Comparison of ENCODE assay signal across 1 cellular context in the genomic region with DNA sequence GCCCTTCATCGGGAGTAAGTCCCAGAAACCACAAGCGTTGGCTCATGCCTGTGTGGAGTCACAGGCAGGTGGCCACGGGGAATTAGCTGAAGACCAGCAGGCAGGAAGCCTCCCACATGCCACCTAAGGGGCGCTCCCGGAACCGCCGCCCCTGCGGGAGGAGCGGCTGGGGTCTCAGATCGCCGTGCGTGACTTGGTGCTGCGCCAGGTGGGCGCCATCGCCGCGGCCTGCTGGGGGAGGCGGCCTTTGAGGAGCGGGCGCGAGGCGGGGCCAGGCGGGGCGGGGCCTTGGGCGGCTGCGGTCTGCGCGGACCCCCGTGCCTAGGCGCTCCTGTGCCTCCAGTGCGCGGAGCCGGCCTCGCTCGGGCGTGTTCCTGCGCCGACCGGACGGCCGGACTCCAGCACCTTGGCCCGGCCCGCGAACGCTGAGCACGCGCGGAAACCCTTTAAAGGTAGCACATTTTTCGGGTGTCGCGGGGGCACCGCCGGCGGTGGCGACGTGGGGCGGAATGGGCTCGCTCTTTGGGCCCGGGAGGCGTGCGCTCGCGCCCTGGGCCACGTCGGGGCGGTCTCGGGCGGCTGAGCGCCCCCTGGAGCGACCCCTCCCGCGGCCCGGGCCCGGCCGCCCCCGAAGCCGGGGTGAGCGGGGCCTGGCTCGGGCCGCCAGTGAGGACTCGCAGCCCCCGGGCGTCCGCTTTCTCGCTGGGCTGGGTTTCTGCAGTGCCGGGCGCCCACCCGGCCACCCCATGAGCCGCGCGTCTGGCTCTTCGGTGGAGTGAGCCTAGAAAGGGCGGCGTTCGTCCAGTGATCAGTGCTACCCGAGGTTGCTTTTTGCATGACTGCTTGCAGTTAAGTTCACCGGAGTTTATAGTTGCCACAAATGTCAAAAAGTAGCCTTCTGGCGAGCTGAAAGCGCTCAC.
TF ChIP-seq lines count a peak whose summit lies in the region.

No MANE protein-coding gene starts in this region.

TF ChIP-seq in HEK293, 187 proteins besides CTCF, POLR2A, EP300 and RAD21 (continued from another document and continues in another):
- TF ChIP-seq, protein P1, sequence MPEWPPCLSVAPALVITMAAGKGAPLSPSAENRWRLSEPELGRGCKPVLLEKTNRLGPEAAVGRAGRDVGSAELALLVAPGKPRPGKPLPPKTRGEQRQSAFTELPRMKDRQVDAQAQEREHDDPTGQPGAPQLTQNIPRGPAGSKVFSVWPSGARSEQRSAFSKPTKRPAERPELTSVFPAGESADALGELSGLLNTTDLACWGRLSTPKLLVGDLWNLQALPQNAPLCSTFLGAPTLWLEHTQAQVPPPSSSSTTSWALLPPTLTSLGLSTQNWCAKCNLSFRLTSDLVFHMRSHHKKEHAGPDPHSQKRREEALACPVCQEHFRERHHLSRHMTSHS (tag by site-specific recombination; IDR thresholded peaks at IDR 0.05), result no peak
- TF ChIP-seq ZBTB17 (tag by site-specific recombination; IDR thresholded peaks at IDR 0.05) (peak; percentile 67), ZFHX2 (tag by site-specific recombination; conservative IDR thresholded peaks at IDR 0.05) (peak; percentile 75), ZNF214 (tag by site-specific recombination; IDR thresholded peaks at IDR 0.05; ENCODE audit: borderline replicate concordance) (no peak), OSR2 (tag by site-specific recombination; IDR thresholded peaks at IDR 0.05) (peak; percentile 83), ZNF548 (tag by site-specific recombination; IDR thresholded peaks at IDR 0.05) (no peak), ZNF473 (tag by site-specific recombination; IDR thresholded peaks at IDR 0.05) (no peak), SETDB1 (IDR thresholded peaks at IDR 0.05; ENCODE audit: insufficient read length, low read length) (no peak), ZNF394 (tag by site-specific recombination; IDR thresholded peaks at IDR 0.05; ENCODE audit: borderline replicate concordance) (peak; percentile 48; the same call in 1 of the 2 replicates), ZNF776 (tag by site-specific recombination; IDR thresholded peaks at IDR 0.05; ENCODE audit: borderline replicate concordance) (no peak), ZNF747 (tag by site-specific recombination; IDR thresholded peaks at IDR 0.05) (no peak), ZNF530 (tag by site-specific recombination; IDR thresholded peaks at IDR 0.05; ENCODE audit: low read depth) (no peak), ZNF2 (tag by site-specific recombination; IDR thresholded peaks at IDR 0.05) (no peak), ZSCAN16 (tag by site-specific recombination; IDR thresholded peaks at IDR 0.05) (no peak), ZNF302 (tag by site-specific recombination; IDR thresholded peaks at IDR 0.05; ENCODE audit: low read depth) (no peak), ZNF549 (tag by site-specific recombination; IDR thresholded peaks at IDR 0.05) (0 out of 2 replicates have a peak, but pooled peaks have one; percentile 26), ZNF37A (tag by site-specific recombination; IDR thresholded peaks at IDR 0.05) (no peak), ZFP69B (tag by site-specific recombination; IDR thresholded peaks at IDR 0.05) (no peak), GLIS2 (tag by site-specific recombination; IDR thresholded peaks at IDR 0.05) (peak; percentile 73), ZNF596 (tag by site-specific recombination; IDR thresholded peaks at IDR 0.05) (no peak), ZNF23 (tag by site-specific recombination; IDR thresholded peaks at IDR 0.05; ENCODE audit: borderline replicate concordance) (no peak), KLF10 (tag by site-specific recombination; IDR thresholded peaks at IDR 0.05) (peak; percentile 47; the same call in 1 of the 2 replicates), ZNF350 (tag by site-specific recombination; IDR thresholded peaks at IDR 0.05) (no peak), ZNF157 (tag by site-specific recombination; IDR thresholded peaks at IDR 0.05) (no peak), ZNF239 (tag by site-specific recombination; IDR thresholded peaks at IDR 0.05) (no peak), ZNF555 (tag by site-specific recombination; conservative IDR thresholded peaks at IDR 0.05) (no peak), ZNF114 (tag by site-specific recombination; IDR thresholded peaks at IDR 0.05) (no peak), ZNF560 (tag by site-specific recombination; IDR thresholded peaks at IDR 0.05; ENCODE audit: borderline replicate concordance) (no peak), ZNF571 (tag by site-specific recombination; IDR thresholded peaks at IDR 0.05) (no peak), ZNF335 (tag by site-specific recombination; conservative IDR thresholded peaks at IDR 0.05) (peak; percentile 94), ZNF184 (tag by site-specific recombination; IDR thresholded peaks at IDR 0.05) (no peak), ZSCAN23 (tag by site-specific recombination; IDR thresholded peaks at IDR 0.05) (no peak), EGR2 (tag by site-specific recombination; IDR thresholded peaks at IDR 0.05; ENCODE audit: low read depth) (0 out of 2 replicates have a peak, but pooled peaks have one; percentile 24), ZSCAN30 (tag by site-specific recombination; IDR thresholded peaks at IDR 0.05) (peak; percentile 81; the same call in 1 of the 2 replicates), MYNN (tag by site-specific recombination; IDR thresholded peaks at IDR 0.05; ENCODE audit: borderline replicate concordance) (no peak), ZNF248 (tag by site-specific recombination; IDR thresholded peaks at IDR 0.05) (no peak)
- TF ChIP-seq, protein P2, sequence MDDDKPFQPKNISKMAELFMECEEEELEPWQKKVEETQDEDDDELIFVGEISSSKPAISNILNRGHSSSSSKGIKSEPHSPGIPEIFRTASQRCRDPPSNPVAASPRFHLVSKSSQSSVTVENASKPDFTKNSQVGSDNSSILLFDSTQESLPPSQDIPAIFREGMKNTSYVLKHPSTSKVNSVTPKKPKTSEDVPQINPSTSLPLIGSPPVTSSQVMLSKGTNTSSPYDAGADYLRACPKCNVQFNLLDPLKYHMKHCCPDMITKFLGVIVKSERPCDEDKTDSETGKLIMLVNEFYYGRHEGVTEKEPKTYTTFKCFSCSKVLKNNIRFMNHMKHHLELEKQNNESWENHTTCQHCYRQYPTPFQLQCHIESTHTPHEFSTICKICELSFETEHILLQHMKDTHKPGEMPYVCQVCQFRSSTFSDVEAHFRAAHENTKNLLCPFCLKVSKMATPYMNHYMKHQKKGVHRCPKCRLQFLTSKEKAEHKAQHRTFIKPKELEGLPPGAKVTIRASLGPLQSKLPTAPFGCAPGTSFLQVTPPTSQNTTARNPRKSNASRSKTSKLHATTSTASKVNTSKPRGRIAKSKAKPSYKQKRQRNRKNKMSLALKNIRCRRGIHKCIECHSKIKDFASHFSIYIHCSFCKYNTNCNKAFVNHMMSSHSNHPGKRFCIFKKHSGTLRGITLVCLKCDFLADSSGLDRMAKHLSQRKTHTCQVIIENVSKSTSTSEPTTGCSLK (tag by site-specific recombination; IDR thresholded peaks at IDR 0.05), result no peak
- TF ChIP-seq, protein P3, sequence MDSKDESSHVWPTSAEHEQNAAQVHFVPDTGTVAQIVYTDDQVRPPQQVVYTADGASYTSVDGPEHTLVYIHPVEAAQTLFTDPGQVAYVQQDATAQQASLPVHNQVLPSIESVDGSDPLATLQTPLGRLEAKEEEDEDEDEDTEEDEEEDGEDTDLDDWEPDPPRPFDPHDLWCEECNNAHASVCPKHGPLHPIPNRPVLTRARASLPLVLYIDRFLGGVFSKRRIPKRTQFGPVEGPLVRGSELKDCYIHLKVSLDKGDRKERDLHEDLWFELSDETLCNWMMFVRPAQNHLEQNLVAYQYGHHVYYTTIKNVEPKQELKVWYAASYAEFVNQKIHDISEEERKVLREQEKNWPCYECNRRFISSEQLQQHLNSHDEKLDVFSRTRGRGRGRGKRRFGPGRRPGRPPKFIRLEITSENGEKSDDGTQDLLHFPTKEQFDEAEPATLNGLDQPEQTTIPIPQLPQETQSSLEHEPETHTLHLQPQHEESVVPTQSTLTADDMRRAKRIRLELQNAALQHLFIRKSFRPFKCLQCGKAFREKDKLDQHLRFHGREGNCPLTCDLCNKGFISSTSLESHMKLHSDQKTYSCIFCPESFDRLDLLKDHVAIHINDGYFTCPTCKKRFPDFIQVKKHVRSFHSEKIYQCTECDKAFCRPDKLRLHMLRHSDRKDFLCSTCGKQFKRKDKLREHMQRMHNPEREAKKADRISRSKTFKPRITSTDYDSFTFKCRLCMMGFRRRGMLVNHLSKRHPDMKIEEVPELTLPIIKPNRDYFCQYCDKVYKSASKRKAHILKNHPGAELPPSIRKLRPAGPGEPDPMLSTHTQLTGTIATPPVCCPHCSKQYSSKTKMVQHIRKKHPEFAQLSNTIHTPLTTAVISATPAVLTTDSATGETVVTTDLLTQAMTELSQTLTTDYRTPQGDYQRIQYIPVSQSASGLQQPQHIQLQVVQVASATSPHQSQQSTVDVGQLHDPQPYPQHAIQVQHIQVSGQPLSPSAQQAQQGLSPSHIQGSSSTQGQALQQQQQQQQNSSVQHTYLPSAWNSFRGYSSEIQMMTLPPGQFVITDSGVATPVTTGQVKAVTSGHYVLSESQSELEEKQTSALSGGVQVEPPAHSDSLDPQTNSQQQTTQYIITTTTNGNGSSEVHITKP (tag by site-specific recombination; IDR thresholded peaks at IDR 0.05), result peak; percentile 33; the same call in 1 of the 2 replicates
- TF ChIP-seq, protein P4, sequence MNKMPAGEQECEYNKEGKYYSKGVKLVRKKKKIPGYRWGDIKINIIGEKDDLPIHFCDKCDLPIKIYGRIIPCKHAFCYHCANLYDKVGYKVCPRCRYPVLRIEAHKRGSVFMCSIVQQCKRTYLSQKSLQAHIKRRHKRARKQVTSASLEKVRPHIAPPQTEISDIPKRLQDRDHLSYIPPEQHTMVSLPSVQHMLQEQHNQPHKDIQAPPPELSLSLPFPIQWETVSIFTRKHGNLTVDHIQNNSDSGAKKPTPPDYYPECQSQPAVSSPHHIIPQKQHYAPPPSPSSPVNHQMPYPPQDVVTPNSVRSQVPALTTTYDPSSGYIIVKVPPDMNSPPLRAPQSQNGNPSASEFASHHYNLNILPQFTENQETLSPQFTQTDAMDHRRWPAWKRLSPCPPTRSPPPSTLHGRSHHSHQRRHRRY (tag by site-specific recombination; IDR thresholded peaks at IDR 0.05), result no peak
- TF ChIP-seq, protein P5, sequence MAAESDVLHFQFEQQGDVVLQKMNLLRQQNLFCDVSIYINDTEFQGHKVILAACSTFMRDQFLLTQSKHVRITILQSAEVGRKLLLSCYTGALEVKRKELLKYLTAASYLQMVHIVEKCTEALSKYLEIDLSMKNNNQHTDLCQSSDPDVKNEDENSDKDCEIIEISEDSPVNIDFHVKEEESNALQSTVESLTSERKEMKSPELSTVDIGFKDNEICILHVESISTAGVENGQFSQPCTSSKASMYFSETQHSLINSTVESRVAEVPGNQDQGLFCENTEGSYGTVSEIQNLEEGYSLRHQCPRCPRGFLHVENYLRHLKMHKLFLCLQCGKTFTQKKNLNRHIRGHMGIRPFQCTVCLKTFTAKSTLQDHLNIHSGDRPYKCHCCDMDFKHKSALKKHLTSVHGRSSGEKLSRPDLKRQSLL (tag by site-specific recombination; IDR thresholded peaks at IDR 0.05), result 0 out of 2 replicates have a peak, but pooled peaks have one; percentile 40
- TF ChIP-seq, protein P6, sequence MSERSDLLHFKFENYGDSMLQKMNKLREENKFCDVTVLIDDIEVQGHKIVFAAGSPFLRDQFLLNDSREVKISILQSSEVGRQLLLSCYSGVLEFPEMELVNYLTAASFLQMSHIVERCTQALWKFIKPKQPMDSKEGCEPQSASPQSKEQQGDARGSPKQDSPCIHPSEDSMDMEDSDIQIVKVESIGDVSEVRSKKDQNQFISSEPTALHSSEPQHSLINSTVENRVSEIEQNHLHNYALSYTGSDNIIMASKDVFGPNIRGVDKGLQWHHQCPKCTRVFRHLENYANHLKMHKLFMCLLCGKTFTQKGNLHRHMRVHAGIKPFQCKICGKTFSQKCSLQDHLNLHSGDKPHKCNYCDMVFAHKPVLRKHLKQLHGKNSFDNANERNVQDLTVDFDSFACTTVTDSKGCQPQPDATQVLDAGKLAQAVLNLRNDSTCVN (tag by site-specific recombination; optimal IDR thresholded peaks at IDR 0.05), result peak; percentile 92
- TF ChIP-seq, protein P7, sequence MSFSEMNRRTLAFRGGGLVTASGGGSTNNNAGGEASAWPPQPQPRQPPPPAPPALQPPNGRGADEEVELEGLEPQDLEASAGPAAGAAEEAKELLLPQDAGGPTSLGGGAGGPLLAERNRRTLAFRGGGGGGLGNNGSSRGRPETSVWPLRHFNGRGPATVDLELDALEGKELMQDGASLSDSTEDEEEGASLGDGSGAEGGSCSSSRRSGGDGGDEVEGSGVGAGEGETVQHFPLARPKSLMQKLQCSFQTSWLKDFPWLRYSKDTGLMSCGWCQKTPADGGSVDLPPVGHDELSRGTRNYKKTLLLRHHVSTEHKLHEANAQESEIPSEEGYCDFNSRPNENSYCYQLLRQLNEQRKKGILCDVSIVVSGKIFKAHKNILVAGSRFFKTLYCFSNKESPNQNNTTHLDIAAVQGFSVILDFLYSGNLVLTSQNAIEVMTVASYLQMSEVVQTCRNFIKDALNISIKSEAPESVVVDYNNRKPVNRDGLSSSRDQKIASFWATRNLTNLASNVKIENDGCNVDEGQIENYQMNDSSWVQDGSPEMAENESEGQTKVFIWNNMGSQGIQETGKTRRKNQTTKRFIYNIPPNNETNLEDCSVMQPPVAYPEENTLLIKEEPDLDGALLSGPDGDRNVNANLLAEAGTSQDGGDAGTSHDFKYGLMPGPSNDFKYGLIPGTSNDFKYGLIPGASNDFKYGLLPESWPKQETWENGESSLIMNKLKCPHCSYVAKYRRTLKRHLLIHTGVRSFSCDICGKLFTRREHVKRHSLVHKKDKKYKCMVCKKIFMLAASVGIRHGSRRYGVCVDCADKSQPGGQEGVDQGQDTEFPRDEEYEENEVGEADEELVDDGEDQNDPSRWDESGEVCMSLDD (tag by site-specific recombination; IDR thresholded peaks at IDR 0.05), result peak; percentile 66
- TF ChIP-seq, protein P8, sequence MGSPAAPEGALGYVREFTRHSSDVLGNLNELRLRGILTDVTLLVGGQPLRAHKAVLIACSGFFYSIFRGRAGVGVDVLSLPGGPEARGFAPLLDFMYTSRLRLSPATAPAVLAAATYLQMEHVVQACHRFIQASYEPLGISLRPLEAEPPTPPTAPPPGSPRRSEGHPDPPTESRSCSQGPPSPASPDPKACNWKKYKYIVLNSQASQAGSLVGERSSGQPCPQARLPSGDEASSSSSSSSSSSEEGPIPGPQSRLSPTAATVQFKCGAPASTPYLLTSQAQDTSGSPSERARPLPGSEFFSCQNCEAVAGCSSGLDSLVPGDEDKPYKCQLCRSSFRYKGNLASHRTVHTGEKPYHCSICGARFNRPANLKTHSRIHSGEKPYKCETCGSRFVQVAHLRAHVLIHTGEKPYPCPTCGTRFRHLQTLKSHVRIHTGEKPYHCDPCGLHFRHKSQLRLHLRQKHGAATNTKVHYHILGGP (tag by site-specific recombination; IDR thresholded peaks at IDR 0.05), result no peak
- TF ChIP-seq, protein P9, sequence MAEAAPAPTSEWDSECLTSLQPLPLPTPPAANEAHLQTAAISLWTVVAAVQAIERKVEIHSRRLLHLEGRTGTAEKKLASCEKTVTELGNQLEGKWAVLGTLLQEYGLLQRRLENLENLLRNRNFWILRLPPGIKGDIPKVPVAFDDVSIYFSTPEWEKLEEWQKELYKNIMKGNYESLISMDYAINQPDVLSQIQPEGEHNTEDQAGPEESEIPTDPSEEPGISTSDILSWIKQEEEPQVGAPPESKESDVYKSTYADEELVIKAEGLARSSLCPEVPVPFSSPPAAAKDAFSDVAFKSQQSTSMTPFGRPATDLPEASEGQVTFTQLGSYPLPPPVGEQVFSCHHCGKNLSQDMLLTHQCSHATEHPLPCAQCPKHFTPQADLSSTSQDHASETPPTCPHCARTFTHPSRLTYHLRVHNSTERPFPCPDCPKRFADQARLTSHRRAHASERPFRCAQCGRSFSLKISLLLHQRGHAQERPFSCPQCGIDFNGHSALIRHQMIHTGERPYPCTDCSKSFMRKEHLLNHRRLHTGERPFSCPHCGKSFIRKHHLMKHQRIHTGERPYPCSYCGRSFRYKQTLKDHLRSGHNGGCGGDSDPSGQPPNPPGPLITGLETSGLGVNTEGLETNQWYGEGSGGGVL (tag by site-specific recombination; IDR thresholded peaks at IDR 0.05), result peak; percentile 61
